Comparison of ENCODE assay signal across 9 cellular contexts in genomic region chr12:12713932-12714275, GRCh38. TPM values are rescaled to one million over a fixed set of nuclear protein-coding genes. Genes with fewer than 3 reads are reported as not detected.
DNase-seq lines count a peak whose midpoint lies in the region; ATAC-seq and TF ChIP-seq lines count a peak whose summit lies in the region.
"Had no signal": no experiment of that assay in that cellular context is flagged by ENCODE, and none has a peak within 500 bp of the region (broad histone marks: within the 10 kb centered on the region; RNA-seq: fewer than 3 reads in every experiment).

No MANE protein-coding gene starts in this region.

- H3K27me3 Mint-ChIP-seq in activated T-cell treated with anti-CD3 and anti-CD28 coated beads, Interleukin-2, amount 50 U/mL, for 4 hours (ENCODE audit: low read depth), result no peaks in the 10 kb centered on the region

- H3K36me3 ChIP-seq in adipocyte (ENCODE audit: control insufficient read depth, insufficient read depth, low read length, severe bottlenecking), result no peaks in the 10 kb centered on the region
- no peaks in the 10 kb centered on the region for H3K36me3 ChIP-seq in lung (ENCODE audit: control insufficient read depth in 2 of 2, insufficient read depth in 2 of 2, low read length in 2 of 2)
- H3K36me3 ChIP-seq in tibial artery, result peaks cover 2 to 10% (median 3%) of the 10 kb centered on the region in 3 donors

- no peaks in the 10 kb centered on the region for H3K9me3 ChIP-seq in adipocyte (ENCODE audit: control insufficient read depth, low read length)
- no peaks in the 10 kb centered on the region for H3K9me3 ChIP-seq in lung (ENCODE audit: control insufficient read depth in 2 of 2, insufficient read depth in 1 of 2, low read length in 1 of 2)
- no peaks in the 10 kb centered on the region for H3K9me3 ChIP-seq in tibial artery

- H3K27ac ChIP-seq in lung (ENCODE audit: low read depth in 1 of 2, low read length in 1 of 2), result peak overlapping the region; percentile 65 to 85
- peak overlapping the region; percentile 99 to 100 for H3K27ac ChIP-seq in tibial artery

- H3K4me3 Mint-ChIP-seq in activated T-cell treated with anti-CD3 and anti-CD28 coated beads, Interleukin-2, amount 50 U/mL, for 4 hours, result peak overlapping the region; percentile 89

- intact Hi-C loops in tibial artery (cut with DNase I; ENCODE audit: low total_unique reads), result loop anchor here (10.0 kb wide), 1 partner anchor 449 kb away; the partner anchor contains the start of gene LRP6

- WGBS in lung, 2 donors, result 5 to 12% methylated on average over 2 of the region's 2 CpGs

- H3K27me3 ChIP-seq in adipocyte (replicated peaks; ENCODE audit: control insufficient read depth, insufficient read depth, low read length) (no peaks in the 10 kb centered on the region), lung (ENCODE audit: control insufficient read depth, insufficient read depth) (no peaks in the 10 kb centered on the region), tibial artery (no peaks in the 10 kb centered on the region)

- H3K36me3 Mint-ChIP-seq in activated T-cell treated with anti-CD3 and anti-CD28 coated beads, Interleukin-2, amount 50 U/mL, for 4 hours (ENCODE audit: insufficient read depth), result peaks cover 7% of the 10 kb centered on the region

- peak overlapping the region; percentile 73 for H3K9ac ChIP-seq in adipocyte (ENCODE audit: low read length)

- no peaks in the 10 kb centered on the region for H3K9me3 Mint-ChIP-seq in activated T-cell treated with anti-CD3 and anti-CD28 coated beads, Interleukin-2, amount 50 U/mL, for 4 hours

- ATAC-seq in activated T-cell treated with anti-CD3 and anti-CD28 coated beads, Interleukin-2, amount 50 U/mL, for 4 hours, result no peak
- no peak for ATAC-seq in lung (ENCODE audit: insufficient read depth, low FRiP score)
- ATAC-seq in HG03520 (IDR thresholded peaks at IDR 0.05; ENCODE audit: unreplicated experiment), result no peak
- no peak for ATAC-seq in GM18519 (IDR thresholded peaks at IDR 0.05; ENCODE audit: low FRiP score, unreplicated experiment)

- no peak for TF ChIP-seq CTCF in lung (IDR thresholded peaks at IDR 0.05; ENCODE audit: control extremely low read depth, extremely low read depth)
- TF ChIP-seq CTCF in tibial artery (IDR thresholded peaks at IDR 0.05), result no peak

- H3K4me3 ChIP-seq in adipocyte (ENCODE audit: low read length), result peak overlapping the region; percentile 79
- no peak overlapping the region for H3K4me3 ChIP-seq in lung
- H3K4me3 ChIP-seq in tibial artery, result peak overlapping the region; percentile 34 to 44

- H3K4me1 Mint-ChIP-seq in activated T-cell treated with anti-CD3 and anti-CD28 coated beads, Interleukin-2, amount 50 U/mL, for 4 hours (ENCODE audit: low read depth), result peaks cover 54% of the 10 kb centered on the region

- no peak for DNase-seq in activated T-cell treated with anti-CD3 and anti-CD28 coated beads, Interleukin-2, amount 50 U/mL, for 4 hours
- no peak for DNase-seq in activated T-cell treated with anti-CD3 and anti-CD28 coated beads, Interleukin-2, amount 50 U/mL, for 1 hour
- DNase-seq in adipocyte (ENCODE audit: low read depth), result no peak
- DNase-seq in lung (ENCODE audit: low spot score), result no peak
- DNase-seq in tibial artery, result no peak
- DNase-seq in ACHN, result no peak
- DNase-seq: DMS 273 treated with DMSO at 0.1 percent for 48 hours had no signal

- H3K4me1 ChIP-seq in adipocyte (ENCODE audit: control insufficient read depth, insufficient read depth, low read length) (peaks cover 24% of the 10 kb centered on the region), lung (ENCODE audit: control insufficient read depth in 2 of 2, insufficient read depth in 2 of 2, low read length in 2 of 2) (peaks cover under 1 to 11% of the 10 kb centered on the region in 2 donors), tibial artery (peaks cover 0 to 22% (median 13%) of the 10 kb centered on the region in 4 donors)

- in situ Hi-C loops in ACHN (cut with HindIII; ENCODE audit: low pct_ligation_motif_present, low pct_unique_long_range_greater_than_20kb, low sequenced_read_pairs), result no loop called here

RNA-seq across cellular contexts. Expression of gene CDKN1B, which starts 3.3 kb away (rescaled TPM):
- total RNA-seq in activated T-cell treated with anti-CD3 and anti-CD28 coated beads, Interleukin-2, amount 50 U/mL, for 4 hours, result 10 to 100 TPM; 15.6 to 27.7 (median 24.5) TPM
- total RNA-seq in lung, result 10 to 100 TPM; 41.2 to 89.4 TPM
- 10 to 100 TPM; 27.3 to 38.5 TPM for polyA plus RNA-seq in lung

RNA-seq across cellular contexts. Expression of gene GPR19, which starts 17.9 kb away (rescaled TPM):
- total RNA-seq in activated T-cell treated with anti-CD3 and anti-CD28 coated beads, Interleukin-2, amount 50 U/mL, for 4 hours, result 1 to 10 TPM; 1.3 to 2.4 (median 1.3) TPM
- total RNA-seq in lung, result under 1 TPM in 1 of 2 donors, not detected in 1; 0.15 TPM
- polyA plus RNA-seq in lung, result under 1 TPM; 0.17 to 0.20 TPM
